ENCODE assay signal across 8 cellular contexts in genomic region chr11:71449596-71449995, GRCh38. TPM values are rescaled to one million over a fixed set of nuclear protein-coding genes. Genes with fewer than 3 reads are reported as not detected.
A peak's percentile ranks its signal among the peaks of the same experiment; 100 is the strongest.
DNase-seq lines count a peak whose midpoint lies in the region; ATAC-seq, FAIRE-seq and TF ChIP-seq lines count a peak whose summit lies in the region.

No MANE protein-coding gene starts in this region.

- no peak overlapping the region for H3K23ac ChIP-seq in mesenchymal stem cell (ENCODE audit: low read length in 2 of 2)

- H3K27me3 ChIP-seq in K562 (ENCODE audit: control insufficient read depth in 2 of 2, insufficient read depth in 2 of 2, low read length in 2 of 2) (no peaks in the 10 kb centered on the region), mesenchymal stem cell (ENCODE audit: control insufficient read depth in 1 of 2, insufficient read depth in 1 of 2, low read length in 2 of 2) (no peaks in the 10 kb centered on the region), vagina (no peaks in the 10 kb centered on the region)

- no peak overlapping the region for H2AK5ac ChIP-seq in mesenchymal stem cell (ENCODE audit: low read length, severe bottlenecking)

- WGBS in K562 (ENCODE audit: insufficient coverage, low coverage, missing lambda C conversion rate): 2% methylated on average over 6 of the region's 6 CpGs
- 7% methylated on average over 2 of the region's 6 CpGs for WGBS in mesenchymal stem cell

- H3K4me3 Mint-ChIP-seq in stimulated activated naive CD8-positive, alpha-beta T cell treated with anti-CD3 and anti-CD28 coated beads, Interleukin-15, Interleukin-2, amounts not matched to agents 100 ng/mL and 50 ng/mL, for 24 hours: peak overlapping the region; percentile 87

- no TSS peak for BruUV-seq in K562 (replicated peaks; lab: Mats Ljungman, UMichigan)

- no peak for TF ChIP-seq EP300 in K562 (IDR thresholded peaks at IDR 0.05; ENCODE audit: low read length)

- H2BK15ac ChIP-seq in mesenchymal stem cell (ENCODE audit: low read depth, poor library complexity, severe bottlenecking): no peak overlapping the region

- H3K4me2 ChIP-seq in K562 (ENCODE audit: insufficient read depth, low read length) (peak overlapping the region; percentile 95), mesenchymal stem cell (ENCODE audit: low read length, poor library complexity, severe bottlenecking) (peak overlapping the region; percentile 62)

- 0 out of 2 replicates have a peak, but pooled peaks cover 3% of the 10 kb centered on the region for H3K9me3 ChIP-seq in K562 (replicated peaks; ENCODE audit: control insufficient read depth, insufficient read depth, low read depth, low read length)
- peaks cover 12% of the 10 kb centered on the region for H3K9me3 ChIP-seq in mesenchymal stem cell (ENCODE audit: control insufficient read depth, low read length)
- no peaks in the 10 kb centered on the region for H3K9me3 ChIP-seq in vagina

- no peak for DNase-seq in stimulated activated naive CD8-positive, alpha-beta T cell treated with anti-CD3 and anti-CD28 coated beads, Interleukin-15, Interleukin-2, amounts not matched to agents 100 U/mL and 50 U/mL, for 24 hours
- peak in 2 of 4 experiments; percentile 27 to 56 for DNase-seq in K562 (ENCODE audit: extremely low read depth in 1 of 4, low spot score in 3 of 4)
- DNase-seq in mesenchymal stem cell: no peak
- DNase-seq in vagina (ENCODE audit: extremely low spot score in 2 of 2): no peak
- DNase-seq in stimulated activated CD8-positive, alpha-beta memory T cell treated with anti-CD3 and anti-CD28 coated beads, Interleukin-4, amount 100 ng/mL, for 48 hours: no peak
- no peak for DNase-seq in islet precursor cell

- no peak overlapping the region for H3K18ac ChIP-seq in mesenchymal stem cell (ENCODE audit: low read depth in 1 of 2, low read length in 2 of 2)

- no peak for ATAC-seq in stimulated activated naive CD8-positive, alpha-beta T cell treated with anti-CD3 and anti-CD28 coated beads, Interleukin-15, Interleukin-2, amounts not matched to agents 100 U/mL and 50 U/mL, for 24 hours
- ATAC-seq in K562 (no peak), HG02571 (IDR thresholded peaks at IDR 0.05; ENCODE audit: unreplicated experiment) (no peak)

- H2AFZ ChIP-seq in K562 (ENCODE audit: low read depth, low read length) (peak overlapping the region; percentile 91), mesenchymal stem cell (ENCODE audit: low read depth, low read length) (no peak overlapping the region)

- no peaks in the 10 kb centered on the region for H3K27me3 Mint-ChIP-seq in stimulated activated naive CD8-positive, alpha-beta T cell treated with anti-CD3 and anti-CD28 coated beads, Interleukin-15, Interleukin-2, amounts not matched to agents 100 ng/mL and 50 ng/mL, for 24 hours

- H3K9ac ChIP-seq in K562 (ENCODE audit: insufficient read depth in 1 of 2, low read depth in 2 of 2, low read length in 2 of 2) (peak overlapping the region; percentile 77 to 80; a peak in 3 of 4 replicates), mesenchymal stem cell (ENCODE audit: low read length) (peak overlapping the region; percentile 93)

- in situ Hi-C loops in K562 (cut with MboI): no loop called here

- H4K91ac ChIP-seq in mesenchymal stem cell (ENCODE audit: low read length): no peak overlapping the region

- H3K27ac ChIP-seq in K562 (ENCODE audit: extremely low read depth, low read depth, low read length) (peak overlapping the region; percentile 63), mesenchymal stem cell (ENCODE audit: low read length, poor library complexity, severe bottlenecking) (no peak overlapping the region), vagina (peak overlapping the region; percentile 81)

- TF ChIP-seq RAD21 in K562 (CRISPR knock-in tag; conservative IDR thresholded peaks at IDR 0.05 in 1 of 2, IDR thresholded peaks at IDR 0.05 in 1 of 2): no peak

- H3K79me2 ChIP-seq in K562 (ENCODE audit: control insufficient read depth, insufficient read depth, low read length): peaks cover 87% of the 10 kb centered on the region

- H4K8ac ChIP-seq in mesenchymal stem cell (ENCODE audit: low read length): no peak overlapping the region

- H3K4me1 ChIP-seq in K562 (replicated peaks in 1 of 2; ENCODE audit: control insufficient read depth in 2 of 2, insufficient read depth in 2 of 2, low read length in 2 of 2) (peaks cover 12 to 43% of the 10 kb centered on the region in 2 experiments; a peak in 4 of 5 replicates), mesenchymal stem cell (ENCODE audit: control insufficient read depth, insufficient read depth, low read depth, low read length) (peaks cover 21% of the 10 kb centered on the region), vagina (peaks cover 63% of the 10 kb centered on the region)

- TF ChIP-seq CTCF in K562 (IDR thresholded peaks at IDR 0.05 in 2 of 3, conservative IDR thresholded peaks at IDR 0.05 in 1 of 3; ENCODE audit: insufficient read depth in 2 of 3, low read depth in 1 of 3, low read length in 3 of 3) (no peak), vagina (IDR thresholded peaks at IDR 0.05) (no peak)

- CTCF ChIA-PET in K562 (lab: Yijun Ruan, JAX; ENCODE audit: low intra/inter-chr PET ratio): no interaction called here

- H3K9me3 Mint-ChIP-seq in stimulated activated naive CD8-positive, alpha-beta T cell treated with anti-CD3 and anti-CD28 coated beads, Interleukin-15, Interleukin-2, amounts not matched to agents 100 ng/mL and 50 ng/mL, for 24 hours: peaks cover 7% of the 10 kb centered on the region

- TF ChIP-seq POLR2A in K562 (conservative IDR thresholded peaks at IDR 0.05) (no peak), vagina (IDR thresholded peaks at IDR 0.05) (no peak)

- H4K20me1 ChIP-seq in K562 (replicated peaks; ENCODE audit: control insufficient read depth, insufficient read depth, low read length): no peaks in the 10 kb centered on the region

- H3K27ac Mint-ChIP-seq in stimulated activated naive CD8-positive, alpha-beta T cell treated with anti-CD3 and anti-CD28 coated beads, Interleukin-15, Interleukin-2, amounts not matched to agents 100 ng/mL and 50 ng/mL, for 24 hours: peak overlapping the region; percentile 75

- H2BK120ac ChIP-seq in mesenchymal stem cell (ENCODE audit: low read depth, low read length): no peak overlapping the region

- FAIRE-seq in K562 (lab: Jason Lieb, UNC): peak; percentile 62

- H3K14ac ChIP-seq in mesenchymal stem cell (ENCODE audit: low read length in 2 of 2): no peak overlapping the region

- intact Hi-C loops in K562 (cut with micrococcal nuclease): loop anchor here (10.0 kb wide), 1 partner anchor 85 kb away; the partner anchor contains the start of gene KRTAP5-8
- intact Hi-C loops in vagina (cut with DNase I): no loop called here

- H3K36me3 ChIP-seq in K562 (ENCODE audit: control insufficient read depth, insufficient read depth, low read length) (peaks cover 35% of the 10 kb centered on the region), mesenchymal stem cell (ENCODE audit: control insufficient read depth in 1 of 2, insufficient read depth in 2 of 2, low read depth in 1 of 2, low read length in 2 of 2) (peaks cover 10 to 25% of the 10 kb centered on the region in 2 experiments), vagina (no peaks in the 10 kb centered on the region)

- H3K36me3 Mint-ChIP-seq in stimulated activated naive CD8-positive, alpha-beta T cell treated with anti-CD3 and anti-CD28 coated beads, Interleukin-15, Interleukin-2, amounts not matched to agents 100 ng/mL and 50 ng/mL, for 24 hours (ENCODE audit: low read depth): peaks cover 24% of the 10 kb centered on the region

- POLR2A ChIA-PET in K562 (lab: Yijun Ruan, JAX): interaction anchor here (0.6 to 3.2 kb wide), 3 partner anchors 10 to 931 kb away, joined by 3 to 26 read pairs (median 4); no protein-coding TSS in a partner anchor

- H3K9me1 ChIP-seq in K562 (ENCODE audit: control insufficient read depth, insufficient read depth, low read length): no peaks in the 10 kb centered on the region

- H3K4ac ChIP-seq in mesenchymal stem cell (ENCODE audit: low read depth in 1 of 2, low read length in 2 of 2): no peak overlapping the region

- no peak overlapping the region for H2BK5ac ChIP-seq in mesenchymal stem cell (ENCODE audit: low read depth, low read length, poor library complexity, severe bottlenecking)

- H2BK12ac ChIP-seq in mesenchymal stem cell (ENCODE audit: low read length in 2 of 2): peak overlapping the region in 1 of 2 experiments; percentile 49

- H3K4me3 ChIP-seq in K562: peak overlapping the region; percentile 67
- H3K4me3 ChIP-seq in mesenchymal stem cell (ENCODE audit: insufficient read depth in 1 of 2, low read depth in 1 of 2, low read length in 2 of 2): peak overlapping the region in 1 of 2 experiments; percentile 99
- peak overlapping the region in 1 of 2 donors; percentile 80 for H3K4me3 ChIP-seq in vagina

- H3K4me1 Mint-ChIP-seq in stimulated activated naive CD8-positive, alpha-beta T cell treated with anti-CD3 and anti-CD28 coated beads, Interleukin-15, Interleukin-2, amounts not matched to agents 100 ng/mL and 50 ng/mL, for 24 hours (ENCODE audit: low read depth): peaks cover 65% of the 10 kb centered on the region

- H3K79me1 ChIP-seq in mesenchymal stem cell (replicated peaks; ENCODE audit: low read length, poor library complexity, severe bottlenecking): peaks cover 23% of the 10 kb centered on the region

RNA-seq across cellular contexts. Expression of gene DHCR7, which starts 1.4 kb away (rescaled TPM):
- total RNA-seq in K562 (2011; cell fraction: chromatin; rRNA removed; ENCODE audit: low replicate concordance): 183 and 461 TPM in 2 replicates
- 625 and 780 TPM in 2 replicates for total RNA-seq in K562 (2011; cell fraction: nucleolus; rRNA removed)
- 410 and 462 TPM in 2 replicates for total RNA-seq in K562 (2011; cell fraction: nucleoplasm; rRNA removed)
- total RNA-seq in K562 (2014; rRNA removed): 96.8 and 126 TPM in 2 replicates
- 34.2 and 38.0 TPM in 2 replicates for total RNA-seq in K562 (2014; rRNA removed; fragmentation: Illumina TruSeq; extraction: Trizol)
- total RNA-seq in K562 (2015; rRNA removed; fragmentation: Illumina TruSeq; extraction: Trizol): 45.5 and 48.0 TPM in 2 replicates
- total RNA-seq in K562 (2021): 176 and 181 TPM in 2 replicates
- 107 and 268 TPM in 2 replicates for polyA plus RNA-seq in K562 (2011; rRNA removed)
- polyA plus RNA-seq in K562 (2011; cell fraction: cytosol; rRNA removed): 249 and 261 TPM in 2 replicates
- 198 and 205 TPM in 2 replicates for polyA plus RNA-seq in K562 (2011; cell fraction: nucleus; rRNA removed)
- polyA plus RNA-seq in K562 (2012): 92.0 and 179 TPM in 2 replicates
- 136 and 192 TPM in 2 replicates for polyA plus RNA-seq in K562 (2014; fragmentation: Illumina TruSeq; extraction: Trizol)
- polyA plus RNA-seq in K562 (2014; fragmentation: Nextera tagmentation; extraction: Ambion mirVana): 10 to 100 TPM in 1 of 2 experiments, 1 to 10 TPM in 1; 8.4 to 14.5 TPM
- 82.4 and 83.0 TPM in 2 replicates for polyA plus RNA-seq in K562 (2014; rRNA removed)
- polyA minus RNA-seq in K562 (2011; rRNA and poly(A)+ RNA removed): 91.4 and 116 TPM in 2 replicates
- 249 and 302 TPM in 2 replicates for polyA minus RNA-seq in K562 (2011; cell fraction: cytosol; rRNA and poly(A)+ RNA removed)
- 51.8 and 90.1 TPM in 2 replicates for polyA minus RNA-seq in K562 (2011; cell fraction: nucleus; rRNA and poly(A)+ RNA removed)
- 307 TPM for polyA plus RNA-seq in mesenchymal stem cell (2013, experiment 1 of 2)
- 298 TPM for polyA plus RNA-seq in mesenchymal stem cell (2013, experiment 2 of 2)
- total RNA-seq in vagina: 26.8 TPM

RNA-seq across cellular contexts. Expression of gene NADSYN1, which starts 3.4 kb away (rescaled TPM):
- 145 and 274 TPM in 2 replicates for total RNA-seq in K562 (2011; cell fraction: chromatin; rRNA removed; ENCODE audit: low replicate concordance)
- total RNA-seq in K562 (2011; cell fraction: nucleolus; rRNA removed): 145 TPM in 2 replicates
- 145 and 159 TPM in 2 replicates for total RNA-seq in K562 (2011; cell fraction: nucleoplasm; rRNA removed)
- total RNA-seq in K562 (2014; rRNA removed) (44.5 and 53.6 TPM in 2 replicates), K562 (2014; rRNA removed; fragmentation: Illumina TruSeq; extraction: Trizol) (26.3 and 27.4 TPM in 2 replicates), K562 (2015; rRNA removed; fragmentation: Illumina TruSeq; extraction: Trizol) (41.7 and 42.8 TPM in 2 replicates), K562 (2021) (47.9 and 51.6 TPM in 2 replicates), vagina (75.9 TPM)
- polyA plus RNA-seq in K562 (2011; rRNA removed) (43.2 and 51.7 TPM in 2 replicates), K562 (2014; fragmentation: Illumina TruSeq; extraction: Trizol) (40.3 and 42.1 TPM in 2 replicates), K562 (2014; fragmentation: Nextera tagmentation; extraction: Ambion mirVana) (10 to 100 TPM; 12.7 to 14.6 TPM), K562 (2014; rRNA removed) (54.0 and 57.3 TPM in 2 replicates)
- polyA plus RNA-seq in K562 (2011; cell fraction: cytosol; rRNA removed): 39.6 and 42.6 TPM in 2 replicates
- polyA plus RNA-seq in K562 (2011; cell fraction: nucleus; rRNA removed): 255 and 291 TPM in 2 replicates
- polyA plus RNA-seq in K562 (2012): 53.2 and 78.7 TPM in 2 replicates
- 42.5 and 45.5 TPM in 2 replicates for polyA minus RNA-seq in K562 (2011; rRNA and poly(A)+ RNA removed)
- 18.2 and 28.0 TPM in 2 replicates for polyA minus RNA-seq in K562 (2011; cell fraction: cytosol; rRNA and poly(A)+ RNA removed)
- polyA minus RNA-seq in K562 (2011; cell fraction: nucleus; rRNA and poly(A)+ RNA removed): 113 and 147 TPM in 2 replicates
- polyA plus RNA-seq in mesenchymal stem cell (2013, experiment 1 of 2): 42.5 TPM
- 39.8 TPM for polyA plus RNA-seq in mesenchymal stem cell (2013, experiment 2 of 2)
